In genomic region chr2:157468931-157469708, GRCh38 we compare ENCODE assay signal across 10 cellular contexts. TPM values are rescaled to one million over a fixed set of nuclear protein-coding genes. Genes with fewer than 3 reads are reported as not detected.
DNase-seq lines count a peak whose midpoint lies in the region; ATAC-seq and TF ChIP-seq lines count a peak whose summit lies in the region.
"Had no signal": no experiment of that assay in that cellular context is flagged by ENCODE, and none has a peak within 500 bp of the region (broad histone marks: within the 10 kb centered on the region; RNA-seq: fewer than 3 reads in every experiment).

No MANE protein-coding gene starts in this region.

- H3K79me1 ChIP-seq in mesenchymal stem cell (replicated peaks; ENCODE audit: low read length, poor library complexity, severe bottlenecking): no peaks in the 10 kb centered on the region

- H2AFZ ChIP-seq in mesenchymal stem cell (ENCODE audit: low read depth, low read length): no peak overlapping the region

- H3K4me3 ChIP-seq in mesenchymal stem cell (ENCODE audit: insufficient read depth in 1 of 2, low read depth in 1 of 2, low read length in 2 of 2) (no peak overlapping the region), HAP-1 (no peak overlapping the region), prostate gland (no peak overlapping the region)

- H4K91ac ChIP-seq in mesenchymal stem cell (ENCODE audit: low read length): no peak overlapping the region

- H3K36me3 Mint-ChIP-seq in activated CD8-positive, alpha-beta T cell treated with anti-CD3 and anti-CD28 coated beads for 36 hours (ENCODE audit: low read depth): peaks cover 47% of the 10 kb centered on the region

- no peak for TF ChIP-seq CTCF in activated CD8-positive, alpha-beta T cell treated with anti-CD3 and anti-CD28 coated beads for 36 hours (IDR thresholded peaks at IDR 0.05)
- no peak for TF ChIP-seq CTCF in prostate gland (IDR thresholded peaks at IDR 0.05)

- H3K23ac ChIP-seq in mesenchymal stem cell (ENCODE audit: low read length in 2 of 2): no peak overlapping the region

- H3K27me3 ChIP-seq in mesenchymal stem cell (ENCODE audit: control insufficient read depth in 1 of 2, insufficient read depth in 1 of 2, low read length in 2 of 2) (no peaks in the 10 kb centered on the region), HAP-1 (ENCODE audit: low read depth) (no peaks in the 10 kb centered on the region), prostate gland (replicated peaks; ENCODE audit: insufficient read depth) (no peaks in the 10 kb centered on the region)

- no peak overlapping the region for H2BK120ac ChIP-seq in mesenchymal stem cell (ENCODE audit: low read depth, low read length)

- DNase-seq in ELR (ENCODE audit: low read depth) (peak; percentile 81), mesenchymal stem cell (peak; percentile 78), HAP-1 (ENCODE audit: low spot score in 2 of 2) (no peak), prostate gland (ENCODE audit: low spot score) (no peak), NK-92 (lab: John Stamatoyannopoulos, UW; ENCODE audit: unreplicated experiment) (no peak)
- no peak for DNase-seq in activated CD8-positive, alpha-beta T cell treated with anti-CD3 and anti-CD28 coated beads for 36 hours

- WGBS in mesenchymal stem cell: 0% methylated on average over 4 of the region's 8 CpGs
- 82% methylated on average over 8 of the region's 8 CpGs for WGBS in prostate gland

- H3K27ac Mint-ChIP-seq in activated CD8-positive, alpha-beta T cell treated with anti-CD3 and anti-CD28 coated beads for 36 hours: peak overlapping the region; percentile 99
- H3K27ac Mint-ChIP-seq: nephron had no signal

- peak overlapping the region; percentile 77 for H3K4me3 Mint-ChIP-seq in activated CD8-positive, alpha-beta T cell treated with anti-CD3 and anti-CD28 coated beads for 36 hours
- H3K4me3 Mint-ChIP-seq: nephron had no signal

- no peak overlapping the region for H2BK12ac ChIP-seq in mesenchymal stem cell (ENCODE audit: low read length in 2 of 2)

- TF ChIP-seq POLR2A in prostate gland (IDR thresholded peaks at IDR 0.05): no peak

- H2AK5ac ChIP-seq in mesenchymal stem cell (ENCODE audit: low read length, severe bottlenecking): no peak overlapping the region

- no peaks in the 10 kb centered on the region for H3K36me3 ChIP-seq in mesenchymal stem cell (ENCODE audit: control insufficient read depth in 1 of 2, insufficient read depth in 2 of 2, low read depth in 1 of 2, low read length in 2 of 2)
- H3K36me3 ChIP-seq in HAP-1 (replicated peaks): no peaks in the 10 kb centered on the region
- no peaks in the 10 kb centered on the region for H3K36me3 ChIP-seq in prostate gland

- in situ Hi-C loops in HAP-1 (cut with MboI; ENCODE audit: low sequenced_read_pairs): no loop called here

- H3K9me3 Mint-ChIP-seq in activated CD8-positive, alpha-beta T cell treated with anti-CD3 and anti-CD28 coated beads for 36 hours: peaks cover 9% of the 10 kb centered on the region
- H3K9me3 Mint-ChIP-seq: nephron had no signal

- H2BK15ac ChIP-seq in mesenchymal stem cell (ENCODE audit: low read depth, poor library complexity, severe bottlenecking): no peak overlapping the region

- H3K18ac ChIP-seq in mesenchymal stem cell (ENCODE audit: low read depth in 1 of 2, low read length in 2 of 2): no peak overlapping the region

- no peaks in the 10 kb centered on the region for H3K9me3 ChIP-seq in mesenchymal stem cell (ENCODE audit: control insufficient read depth, low read length)
- H3K9me3 ChIP-seq in HAP-1: no peaks in the 10 kb centered on the region
- no peaks in the 10 kb centered on the region for H3K9me3 ChIP-seq in prostate gland

- CTCF ChIA-PET in activated CD8-positive, alpha-beta T cell treated with anti-CD3 and anti-CD28 coated beads for 36 hours (lab: Charles Lee): interaction anchor here (0.7 to 3.5 kb wide), 11 partner anchors 12 to 142 kb away, joined by 3 to 15 read pairs (median 4); no protein-coding TSS in a partner anchor

- peak overlapping the region; percentile 66 for H3K27ac ChIP-seq in mesenchymal stem cell (ENCODE audit: low read length, poor library complexity, severe bottlenecking)
- H3K27ac ChIP-seq in prostate gland: no peak overlapping the region

- POLR2A ChIA-PET in activated CD8-positive, alpha-beta T cell treated with anti-CD3 and anti-CD28 coated beads for 36 hours (lab: Charles Lee): interaction anchor here (2.6 to 51.0 kb wide), 5 partner anchors 9 to 56 kb away, joined by 11 to 1592 read pairs (median 39); partner anchors contain the start of gene CYTIP

- no peak overlapping the region for H3K4me2 ChIP-seq in mesenchymal stem cell (ENCODE audit: low read length, poor library complexity, severe bottlenecking)

- no peaks in the 10 kb centered on the region for H3K27me3 Mint-ChIP-seq in activated CD8-positive, alpha-beta T cell treated with anti-CD3 and anti-CD28 coated beads for 36 hours

- peak overlapping the region; percentile 69 for H3K9ac ChIP-seq in mesenchymal stem cell (ENCODE audit: low read length)

- ATAC-seq in GM19463 (IDR thresholded peaks at IDR 0.05; ENCODE audit: unreplicated experiment) (peak; percentile 64), HG03521 (IDR thresholded peaks at IDR 0.05; ENCODE audit: unreplicated experiment) (peak; percentile 79)
- peak; percentile 73 for ATAC-seq in activated CD8-positive, alpha-beta T cell treated with anti-CD3 and anti-CD28 coated beads for 36 hours
- ATAC-seq: Panc1 had no signal

- peak overlapping the region; percentile 90 for H2BK5ac ChIP-seq in mesenchymal stem cell (ENCODE audit: low read depth, low read length, poor library complexity, severe bottlenecking)

- intact Hi-C loops in activated CD8-positive, alpha-beta T cell treated with anti-CD3 and anti-CD28 coated beads for 36 hours (cut with micrococcal nuclease): loop anchor here (1.0 to 5.0 kb wide), 2 partner anchors 8 to 37 kb away; no protein-coding TSS in a partner anchor
- intact Hi-C loops in prostate gland (cut with DNase I): no loop called here

- H3K14ac ChIP-seq in mesenchymal stem cell (ENCODE audit: low read length in 2 of 2): no peak overlapping the region

- no peaks in the 10 kb centered on the region for H3K4me1 ChIP-seq in mesenchymal stem cell (ENCODE audit: control insufficient read depth, insufficient read depth, low read depth, low read length)
- H3K4me1 ChIP-seq in HAP-1: no peaks in the 10 kb centered on the region
- H3K4me1 ChIP-seq in prostate gland (replicated peaks): no peaks in the 10 kb centered on the region

- H4K8ac ChIP-seq in mesenchymal stem cell (ENCODE audit: low read length): no peak overlapping the region

- H3K4ac ChIP-seq in mesenchymal stem cell (ENCODE audit: low read depth in 1 of 2, low read length in 2 of 2): no peak overlapping the region

- peaks cover 93% of the 10 kb centered on the region for H3K4me1 Mint-ChIP-seq in activated CD8-positive, alpha-beta T cell treated with anti-CD3 and anti-CD28 coated beads for 36 hours (ENCODE audit: low read depth)

RNA-seq across cellular contexts. Expression of gene CYTIP, which starts 25.2 kb away (rescaled TPM):
- 100 to 1,000 TPM; 514 to 520 TPM for total RNA-seq in activated CD8-positive, alpha-beta T cell treated with anti-CD3 and anti-CD28 coated beads for 36 hours
- polyA plus RNA-seq in mesenchymal stem cell (2013, experiment 1 of 2): 0.36 TPM
- 0.32 TPM for polyA plus RNA-seq in mesenchymal stem cell (2013, experiment 2 of 2)
- total RNA-seq in prostate gland: 1 to 10 TPM; 3.3 to 7.4 TPM

Comparison
In these comparisons a context has a peak if more than half of its experiments do, and no peak if none do; other contexts are left out.
1. DNase-seq: peak in ELR (single experiment) and mesenchymal stem cell (single experiment); none in activated CD8-positive, alpha-beta T cell treated with anti-CD3 and anti-CD28 coated beads for 36 hours (single experiment), HAP-1 (0 of 2), prostate gland (single experiment) and NK-92 (single experiment).
2. RNA of gene CYTIP, which starts 25.2 kb away (total RNA-seq): 514 to 520 TPM in activated CD8-positive, alpha-beta T cell treated with anti-CD3 and anti-CD28 coated beads for 36 hours; 3.3 to 7.4 TPM in prostate gland; every median in the first group is over 10 times any median in the second.
3. Peak in every context shown above with its lines, with median percentiles within 50 percentile points of each other: ATAC-seq.